ENCODE assay signal across 16 cellular contexts in genomic region chr19:38118176-38118575, GRCh38.
"Had no signal": no experiment of that assay in that cellular context is flagged by ENCODE, and none has a peak within 500 bp of the region (broad histone marks: within the 10 kb centered on the region; RNA-seq: fewer than 3 reads in every experiment).

No MANE protein-coding gene starts in this region.

- H3K4me1 Mint-ChIP-seq: endodermal cell had no signal

- H3K9me3 Mint-ChIP-seq: effector memory CD8-positive, alpha-beta T cell had no signal

- H3K27ac Mint-ChIP-seq: dendritic cell treated with granulocyte-macrophage colony-stimulating factor and Interleukin-4, amounts not matched to agents 40 ng/mL and 50 ng/mL, for 4 days; effector memory CD8-positive, alpha-beta T cell; endodermal cell had no signal

- DNase-seq: colonic mucosa; cortex of kidney; effector CD8-positive, alpha-beta T cell; effector memory CD8-positive, alpha-beta T cell; endodermal cell; foreskin keratinocyte; heart right ventricle; hippocampal formation; left cardiac atrium; left lung; left ventricle myocardium superior; lower lobe of right lung; mesendoderm; midbrain had no signal

- ATAC-seq: effector memory CD8-positive, alpha-beta T cell; foreskin keratinocyte; gastroesophageal sphincter; heart right ventricle; left cardiac atrium; left lung; left ventricle myocardium superior; lower lobe of right lung had no signal

- H3K4me3 Mint-ChIP-seq: dendritic cell treated with granulocyte-macrophage colony-stimulating factor and Interleukin-4, amounts not matched to agents 40 ng/mL and 50 ng/mL, for 4 days; effector memory CD8-positive, alpha-beta T cell; endodermal cell had no signal

- H3K27me3 Mint-ChIP-seq: dendritic cell treated with granulocyte-macrophage colony-stimulating factor and Interleukin-4, amounts not matched to agents 40 ng/mL and 50 ng/mL, for 4 days; effector memory CD8-positive, alpha-beta T cell had no signal
